ENCODE assay signal across 16 cellular contexts in the genomic region with DNA sequence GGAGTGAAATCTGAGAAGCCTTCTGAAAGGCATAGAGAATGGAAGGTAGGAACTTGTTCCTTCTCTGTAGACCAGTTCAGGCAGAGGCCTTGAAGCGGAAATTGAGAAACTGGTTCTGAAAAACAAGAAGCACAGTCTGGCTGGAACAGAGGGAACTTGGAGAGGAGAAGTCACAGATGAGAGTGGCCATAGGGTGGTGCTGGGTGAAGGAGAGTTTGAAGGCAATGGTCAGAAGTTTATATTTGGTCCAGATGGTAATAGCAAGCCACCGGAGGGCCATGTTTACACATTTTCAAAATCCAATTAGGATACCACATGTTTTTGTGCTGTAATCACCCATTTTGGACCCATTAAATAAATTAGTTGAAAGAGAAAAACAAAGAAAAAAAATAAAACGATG.
DNase-seq lines count a peak whose midpoint lies in the region; ATAC-seq, FAIRE-seq and TF ChIP-seq lines count a peak whose summit lies in the region.
"Had no signal": no experiment of that assay in that cellular context is flagged by ENCODE, and none has a peak within 500 bp of the region (broad histone marks: within the 10 kb centered on the region; RNA-seq: fewer than 3 reads in every experiment).

No MANE protein-coding gene starts in this region.

- no peak overlapping the region for H3K27ac Mint-ChIP-seq in naive thymus-derived CD8-positive, alpha-beta T cell
- H3K27ac Mint-ChIP-seq: endodermal cell had no signal

- dilution Hi-C loops in keratinocyte (cut with MboI; ENCODE audit: extremely low pct_ligation_motif_present, low sequenced_read_pairs), result no loop called here

- TF ChIP-seq CTCF in right lobe of liver (IDR thresholded peaks at IDR 0.05) (no peak), HepG2 (CRISPR knock-in tag; IDR thresholded peaks at IDR 0.05) (no peak), astrocyte of the cerebellum (IDR thresholded peaks at IDR 0.05; ENCODE audit: low read depth, low read length, missing control alignments) (peak; percentile 4), keratinocyte (optimal IDR thresholded peaks at IDR 0.05 in 1 of 3, IDR thresholded peaks at IDR 0.05 in 1 of 3, conservative IDR thresholded peaks at IDR 0.05 in 1 of 3; ENCODE audit: extremely low read depth in 1 of 3, insufficient read depth in 2 of 3, low read length in 3 of 3) (peak in 1 of 3 experiments; percentile 15), GM10266 (IDR thresholded peaks at IDR 0.05; ENCODE audit: control insufficient read depth, insufficient read depth, low read depth, missing control alignments) (no peak)

- in situ Hi-C loops in HepG2 (cut with HindIII; ENCODE audit: extremely low pct_ligation_motif_present, low pct_unique_long_range_greater_than_20kb) (no loop called here), astrocyte of the cerebellum (cut with HindIII; ENCODE audit: low sequenced_read_pairs) (no loop called here)

- H3K27me3 ChIP-seq in right lobe of liver (no peaks in the 10 kb centered on the region), HepG2 (ENCODE audit: control insufficient read depth in 1 of 2, insufficient read depth in 2 of 2, low read length in 2 of 2) (no peaks in the 10 kb centered on the region), keratinocyte (ENCODE audit: control insufficient read depth, extremely low read depth, insufficient read depth, low read length) (no peaks in the 10 kb centered on the region)
- H3K27me3 ChIP-seq: Peyer's patch had no signal

- DNase-seq in right lobe of liver, result no peak
- DNase-seq in HepG2 (ENCODE audit: low spot score), result no peak
- DNase-seq in astrocyte of the cerebellum (ENCODE audit: low read depth), result no peak
- DNase-seq in keratinocyte (ENCODE audit: low read depth, low spot score), result no peak
- no peak for DNase-seq in GM10266 (ENCODE audit: extremely low spot score)
- DNase-seq in GM12892 (ENCODE audit: insufficient read length), result no peak
- no peak for DNase-seq in naive thymus-derived CD8-positive, alpha-beta T cell
- DNase-seq in stimulated activated CD4-positive, alpha-beta T cell treated with anti-CD3 and anti-CD28 coated beads, Interleukin-15, amount 100 ng/mL, for 24 hours, result no peak
- DNase-seq: activated CD8-positive, alpha-beta memory T cell treated with anti-CD3 and anti-CD28 coated beads, Interleukin-2, amount 50 U/mL, for 4 hours; endodermal cell; Karpas-422; NCI-H2171 had no signal

- no peak overlapping the region for H3K9ac ChIP-seq in HepG2 (ENCODE audit: insufficient read depth, low read depth, low read length)
- H3K9ac ChIP-seq in keratinocyte (ENCODE audit: control insufficient read depth, extremely low read depth, insufficient read depth, low read length), result no peak overlapping the region

- no peak for TF ChIP-seq RAD21 in HepG2 (CRISPR knock-in tag; IDR thresholded peaks at IDR 0.05)

- TF ChIP-seq POLR2A in right lobe of liver (IDR thresholded peaks at IDR 0.05) (no peak), HepG2 (IDR thresholded peaks at IDR 0.05; ENCODE audit: insufficient read depth in 1 of 2, low read depth in 2 of 2, low read length in 2 of 2) (no peak), GM12892 (IDR thresholded peaks at IDR 0.05; ENCODE audit: low read depth, low read length) (no peak)

- H3K27me3 Mint-ChIP-seq in naive thymus-derived CD8-positive, alpha-beta T cell, result no peaks in the 10 kb centered on the region

- POLR2A ChIA-PET in HepG2 (lab: Yijun Ruan, JAX), result no interaction called here
- POLR2A ChIA-PET in naive thymus-derived CD8-positive, alpha-beta T cell (lab: Charles Lee), result no interaction called here

- CTCF ChIA-PET in HepG2 (lab: Yijun Ruan, JAX; ENCODE audit: low intra/inter-chr PET ratio, low total read pairs), result no interaction called here

- H3K9me3 ChIP-seq in right lobe of liver, result no peaks in the 10 kb centered on the region
- no peaks in the 10 kb centered on the region for H3K9me3 ChIP-seq in HepG2 (ENCODE audit: low read length)
- no peaks in the 10 kb centered on the region for H3K9me3 ChIP-seq in keratinocyte (ENCODE audit: control insufficient read depth, low read depth, low read length)
- H3K9me3 ChIP-seq: Peyer's patch, thoracic aorta had no signal

- TF ChIP-seq EP300 in HepG2 (IDR thresholded peaks at IDR 0.05; ENCODE audit: low read depth in 2 of 2, low read length in 2 of 2) (no peak), HepG2 (CRISPR knock-in tag; IDR thresholded peaks at IDR 0.05; ENCODE audit: borderline replicate concordance) (no peak)

- ATAC-seq in right lobe of liver (peak; percentile 34 to 74 (median 56)), HepG2 (no peak)
- ATAC-seq in naive thymus-derived CD8-positive, alpha-beta T cell, result no peak
- ATAC-seq: A549 had no signal

- no peak overlapping the region for H3K4me2 ChIP-seq in HepG2 (ENCODE audit: low read depth, low read length)
- no peak overlapping the region for H3K4me2 ChIP-seq in keratinocyte (ENCODE audit: control insufficient read depth, extremely low read depth, insufficient read depth, low read depth, low read length)
- H3K4me2 ChIP-seq: A549 had no signal

- H3K4me3 ChIP-seq in right lobe of liver (no peak overlapping the region), HepG2 (replicated peaks in 1 of 3; ENCODE audit: insufficient read depth in 1 of 3, low read depth in 2 of 3, low read length in 3 of 3) (no peak overlapping the region), astrocyte of the cerebellum (ENCODE audit: low read depth, low read length) (no peak overlapping the region), keratinocyte (ENCODE audit: control insufficient read depth in 2 of 3, extremely low read depth in 1 of 3, insufficient read depth in 2 of 3, low read depth in 1 of 3, low read length in 3 of 3) (no peak overlapping the region)
- H3K4me3 ChIP-seq: A549, Peyer's patch, thoracic aorta had no signal

- no peaks in the 10 kb centered on the region for H3K79me2 ChIP-seq in HepG2 (ENCODE audit: insufficient read depth, low read length)
- no peaks in the 10 kb centered on the region for H3K79me2 ChIP-seq in keratinocyte (ENCODE audit: control insufficient read depth, insufficient read depth, low read length)

- no peak overlapping the region for H3K4me3 Mint-ChIP-seq in naive thymus-derived CD8-positive, alpha-beta T cell
- H3K4me3 Mint-ChIP-seq: endodermal cell had no signal

- peaks cover 0 to 3% (median 0%) of the 10 kb centered on the region in 9 donors for H3K9me3 Mint-ChIP-seq in naive thymus-derived CD8-positive, alpha-beta T cell
- H3K9me3 Mint-ChIP-seq: endodermal cell had no signal

- intact Hi-C loops in right lobe of liver (cut with DNase I) (no loop called here), HepG2 (cut with micrococcal nuclease; ENCODE audit: unreplicated experiment) (no loop called here)

- H3K36me3 Mint-ChIP-seq in naive thymus-derived CD8-positive, alpha-beta T cell, result no peaks in the 10 kb centered on the region

- H3K36me3 ChIP-seq in right lobe of liver (no peaks in the 10 kb centered on the region), HepG2 (replicated peaks in 1 of 2; ENCODE audit: control insufficient read depth in 1 of 2, insufficient read depth in 2 of 2, low read length in 2 of 2) (no peaks in the 10 kb centered on the region), keratinocyte (ENCODE audit: control insufficient read depth in 2 of 2, extremely low read depth in 1 of 2, insufficient read depth in 2 of 2, low read length in 2 of 2) (no peaks in the 10 kb centered on the region)
- H3K36me3 ChIP-seq: Peyer's patch, thoracic aorta had no signal

- H3K4me1 ChIP-seq in right lobe of liver, result peaks cover 0 to 17% (median 5%) of the 10 kb centered on the region in 4 donors
- H3K4me1 ChIP-seq in HepG2 (ENCODE audit: insufficient read depth, low read length), result no peaks in the 10 kb centered on the region
- peaks cover 20% of the 10 kb centered on the region for H3K4me1 ChIP-seq in keratinocyte (ENCODE audit: control insufficient read depth, extremely low read depth, insufficient read depth, low read length)
- H3K4me1 ChIP-seq: Peyer's patch had no signal

- FAIRE-seq in HepG2 (lab: Jason Lieb, UNC), result no peak
- FAIRE-seq in keratinocyte (lab: Jason Lieb, UNC), result peak; percentile 32
- no peak for FAIRE-seq in GM12892 (lab: Jason Lieb, UNC)
- FAIRE-seq: A549, TTC549 had no signal

- H3K9me1 ChIP-seq in keratinocyte (ENCODE audit: control insufficient read depth, extremely low read depth, insufficient read depth, low read length), result no peaks in the 10 kb centered on the region

- H3K4me1 Mint-ChIP-seq in naive thymus-derived CD8-positive, alpha-beta T cell, result peaks cover 0 to 4% (median 0%) of the 10 kb centered on the region in 4 donors
- H3K4me1 Mint-ChIP-seq: endodermal cell had no signal

- 82% methylated on average over 3 of the region's 3 CpGs for WGBS in right lobe of liver (ENCODE audit: insufficient coverage, low coverage, low lambda C conversion rate, missing lambda C conversion rate)
- WGBS in HepG2 (ENCODE audit: low lambda C conversion rate), result 46% methylated on average over 3 of the region's 3 CpGs

- no TSS peak for BruUV-seq in HepG2 (replicated peaks; lab: Mats Ljungman, UMichigan)

- no peaks in the 10 kb centered on the region for H4K20me1 ChIP-seq in HepG2 (ENCODE audit: insufficient read depth, low read length)
- no peaks in the 10 kb centered on the region for H4K20me1 ChIP-seq in keratinocyte (ENCODE audit: control insufficient read depth, extremely low read depth, insufficient read depth, low read length)

- no peak overlapping the region for H2AFZ ChIP-seq in HepG2 (ENCODE audit: low read length)
- H2AFZ ChIP-seq in keratinocyte (ENCODE audit: control insufficient read depth, low read length), result no peak overlapping the region

- H3K27ac ChIP-seq in right lobe of liver (no peak overlapping the region), HepG2 (ENCODE audit: extremely low read length, insufficient read depth, low read length) (no peak overlapping the region), keratinocyte (ENCODE audit: control insufficient read depth, insufficient read depth, low read length) (no peak overlapping the region)
- H3K27ac ChIP-seq: A549, thoracic aorta had no signal

TF ChIP-seq in HepG2, 621 proteins besides CTCF, POLR2A, EP300 and RAD21 (continues in another document):
- TF ChIP-seq KLF16 (CRISPR knock-in tag; IDR thresholded peaks at IDR 0.05) (no peak), HNRNPH1 (optimal IDR thresholded peaks at IDR 0.05; ENCODE audit: low read depth, low read length) (no peak), GABPB1 (CRISPR knock-in tag; IDR thresholded peaks at IDR 0.05) (no peak)
- TF ChIP-seq, protein P1, sequence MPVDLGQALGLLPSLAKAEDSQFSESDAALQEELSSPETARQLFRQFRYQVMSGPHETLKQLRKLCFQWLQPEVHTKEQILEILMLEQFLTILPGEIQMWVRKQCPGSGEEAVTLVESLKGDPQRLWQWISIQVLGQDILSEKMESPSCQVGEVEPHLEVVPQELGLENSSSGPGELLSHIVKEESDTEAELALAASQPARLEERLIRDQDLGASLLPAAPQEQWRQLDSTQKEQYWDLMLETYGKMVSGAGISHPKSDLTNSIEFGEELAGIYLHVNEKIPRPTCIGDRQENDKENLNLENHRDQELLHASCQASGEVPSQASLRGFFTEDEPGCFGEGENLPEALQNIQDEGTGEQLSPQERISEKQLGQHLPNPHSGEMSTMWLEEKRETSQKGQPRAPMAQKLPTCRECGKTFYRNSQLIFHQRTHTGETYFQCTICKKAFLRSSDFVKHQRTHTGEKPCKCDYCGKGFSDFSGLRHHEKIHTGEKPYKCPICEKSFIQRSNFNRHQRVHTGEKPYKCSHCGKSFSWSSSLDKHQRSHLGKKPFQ (CRISPR knock-in tag; IDR thresholded peaks at IDR 0.05; ENCODE audit: insufficient replicate concordance), result no peak

Comparison
In these comparisons a context has a peak if more than half of its experiments do, and no peak if none do; other contexts are left out.
1. ATAC-seq: peak in right lobe of liver (4 of 4); none in HepG2 (single experiment) and naive thymus-derived CD8-positive, alpha-beta T cell (0 of 2).